Comparison of ENCODE assay signal across 9 cellular contexts in genomic region chr1:155598842-155599331, GRCh38. TPM values are rescaled to one million over a fixed set of nuclear protein-coding genes. Genes with fewer than 3 reads are reported as not detected.
DNase-seq lines count a peak whose midpoint lies in the region; ATAC-seq, FAIRE-seq and TF ChIP-seq lines count a peak whose summit lies in the region.
"Had no signal": no experiment of that assay in that cellular context is flagged by ENCODE, and none has a peak within 500 bp of the region (broad histone marks: within the 10 kb centered on the region; RNA-seq: fewer than 3 reads in every experiment).

No MANE protein-coding gene starts in this region.

- no peaks in the 10 kb centered on the region for H3K36me3 Mint-ChIP-seq in CD4-positive, alpha-beta T cell (ENCODE audit: low read depth)
- no peaks in the 10 kb centered on the region for H3K36me3 Mint-ChIP-seq in naive B cell

- no peak for TF ChIP-seq POLR2A in GM12891 (IDR thresholded peaks at IDR 0.05; ENCODE audit: low read depth, low read length)

- DNase-seq in CD4-positive, alpha-beta T cell: peak in 8 of 10 experiments; percentile 3 to 37 (median 8)
- DNase-seq in NT2/D1 (ENCODE audit: low read depth, low spot score) (peak; percentile 78), ecto neural progenitor cell (ENCODE audit: low spot score) (peak; percentile 64), naive B cell (no peak), SHP77 treated with DMSO at 0.1 percent for 48 hours (lab: John Stamatoyannopoulos, UW) (no peak), GM19239 (ENCODE audit: insufficient read length, low spot score) (no peak), GM12891 (ENCODE audit: insufficient read length, low spot score) (no peak), left colon (no peak)

- H3K36me3 ChIP-seq in NT2/D1 (ENCODE audit: insufficient read depth, insufficient read length, low read length): no peaks in the 10 kb centered on the region

- H3K4me3 ChIP-seq in NT2/D1 (ENCODE audit: insufficient read length, low read depth): no peak overlapping the region

- no peak overlapping the region for H3K27ac ChIP-seq in CD4-positive, alpha-beta T cell (ENCODE audit: low read depth, low read length)
- H3K27ac ChIP-seq: VCaP had no signal

- FAIRE-seq in GM19239 (lab: Jason Lieb, UNC) (no peak), GM12891 (lab: Jason Lieb, UNC) (no peak)

- intact Hi-C loops in CD4-positive, alpha-beta T cell (cut with DNase I, micrococcal nuclease): loop anchor here in 1 of 2 experiments (10.0 kb wide), 2 partner anchors 244 to 504 kb away; no protein-coding TSS in a partner anchor
- intact Hi-C loops in left colon (cut with DNase I, micrococcal nuclease): no loop called here

- H3K4me1 ChIP-seq in NT2/D1 (ENCODE audit: insufficient read depth, insufficient read length): no peaks in the 10 kb centered on the region

- no peaks in the 10 kb centered on the region for H3K9me3 Mint-ChIP-seq in CD4-positive, alpha-beta T cell
- H3K9me3 Mint-ChIP-seq in naive B cell: no peaks in the 10 kb centered on the region

- TF ChIP-seq CTCF in CD4-positive, alpha-beta T cell (IDR thresholded peaks at IDR 0.05): no peak

- POLR2A ChIA-PET in CD4-positive, alpha-beta T cell (lab: Charles Lee): interaction anchor here (0.7 kb wide), 1 partner anchor 11 kb away, joined by 4 read pairs; the partner anchor contains the start of gene MSTO1

- no peaks in the 10 kb centered on the region for H3K27me3 Mint-ChIP-seq in CD4-positive, alpha-beta T cell
- H3K27me3 Mint-ChIP-seq in naive B cell: peaks cover 0 to 4% (median 0%) of the 10 kb centered on the region in 3 donors

- H3K4me1 Mint-ChIP-seq in CD4-positive, alpha-beta T cell (ENCODE audit: low read depth): peaks cover 11% of the 10 kb centered on the region
- peaks cover 4 to 13% (median 7%) of the 10 kb centered on the region in 3 donors for H3K4me1 Mint-ChIP-seq in naive B cell

- no peaks in the 10 kb centered on the region for H3K9me3 ChIP-seq in CD4-positive, alpha-beta T cell (ENCODE audit: control insufficient read depth, low read length)
- no peaks in the 10 kb centered on the region for H3K9me3 ChIP-seq in NT2/D1 (ENCODE audit: insufficient read depth, low read length)

- CTCF ChIA-PET in CD4-positive, alpha-beta T cell (lab: Charles Lee): no interaction called here

- H3K27ac Mint-ChIP-seq in CD4-positive, alpha-beta T cell: peak overlapping the region; percentile 94
- peak overlapping the region in 1 of 6 donors; percentile 50 for H3K27ac Mint-ChIP-seq in naive B cell

- H3K9ac ChIP-seq in NT2/D1 (ENCODE audit: insufficient read length, low read depth): peak overlapping the region; percentile 66

- H3K27me3 ChIP-seq in CD4-positive, alpha-beta T cell (ENCODE audit: control insufficient read depth, insufficient read depth, low read length): no peaks in the 10 kb centered on the region
- no peaks in the 10 kb centered on the region for H3K27me3 ChIP-seq in NT2/D1 (ENCODE audit: insufficient read depth, insufficient read length)

- peak overlapping the region; percentile 87 for H3K4me3 Mint-ChIP-seq in CD4-positive, alpha-beta T cell
- H3K4me3 Mint-ChIP-seq in naive B cell: peak overlapping the region; percentile 42 to 88 (median 80)

- peak; percentile 85 for ATAC-seq in CD4-positive, alpha-beta T cell (ENCODE audit: poor library complexity)
- peak; percentile 46 to 61 for ATAC-seq in naive B cell (ENCODE audit: low read depth in 2 of 2)
- no peak for ATAC-seq in left colon

TF ChIP-seq in GM12891, 5 proteins besides CTCF, POLR2A, EP300 and RAD21:
- TF ChIP-seq POLR2AphosphoS5 (IDR thresholded peaks at IDR 0.05; ENCODE audit: low read depth, low read length) (no peak), POU2F2 (IDR thresholded peaks at IDR 0.05; ENCODE audit: low read depth, low read length) (no peak), PAX5 (IDR thresholded peaks at IDR 0.05; ENCODE audit: insufficient read depth, low read length, severe bottlenecking) (no peak), TAF1 (IDR thresholded peaks at IDR 0.05; ENCODE audit: low read depth, low read length) (no peak), SPI1 (IDR thresholded peaks at IDR 0.05; ENCODE audit: low read depth, low read length) (no peak)

RNA-seq across cellular contexts. Expression of gene MSTO1, which starts 11.1 kb away (rescaled TPM):
- 10 to 100 TPM; 65.9 to 69.6 TPM for total RNA-seq in CD4-positive, alpha-beta T cell
- 10 to 100 TPM in 4 of 6 donors, 1 to 10 TPM in 2; 4.8 to 24.8 (median 12.8) TPM for polyA plus RNA-seq in naive B cell (ENCODE audit: low read depth in 6 of 6)
- 29.4 TPM for polyA plus RNA-seq in GM12891 (2012; ENCODE audit: low read depth, missing spikeins)
- 10 to 100 TPM; 14.6 to 19.6 TPM for total RNA-seq in left colon

RNA-seq across cellular contexts. Expression of gene ASH1L, which starts 36.3 kb away (rescaled TPM):
- 10 to 100 TPM; 71.0 to 72.8 TPM for total RNA-seq in CD4-positive, alpha-beta T cell
- polyA plus RNA-seq in naive B cell (ENCODE audit: low read depth in 6 of 6): 10 to 100 TPM in 5 of 6 donors, 1 to 10 TPM in 1; 6.4 to 51.8 (median 23.4) TPM
- polyA plus RNA-seq in GM12891 (2012; ENCODE audit: low read depth, missing spikeins): 7.4 TPM
- total RNA-seq in left colon: 10 to 100 TPM; 50.4 to 53.9 TPM

Comparison
In these comparisons a context has a peak if more than half of its experiments do, and no peak if none do; other contexts are left out.
1. DNase-seq: peak in CD4-positive, alpha-beta T cell (8 of 10), NT2/D1 (single experiment) and ecto neural progenitor cell (single experiment); none in naive B cell (single experiment), SHP77 treated with DMSO at 0.1 percent for 48 hours (single experiment), GM19239 (single experiment), GM12891 (single experiment) and left colon (0 of 2).